Comparison of ENCODE assay signal across 12 cellular contexts in genomic region chr10:102602272-102603045, GRCh38. TPM values are rescaled to one million over a fixed set of nuclear protein-coding genes. Genes with fewer than 3 reads are reported as not detected.
DNase-seq lines count a peak whose midpoint lies in the region; TF ChIP-seq lines count a peak whose summit lies in the region.
"Had no signal": no experiment of that assay in that cellular context is flagged by ENCODE, and none has a peak within 500 bp of the region (broad histone marks: within the 10 kb centered on the region; RNA-seq: fewer than 3 reads in every experiment).

No MANE protein-coding gene starts in this region.

- peaks cover 23% of the 10 kb centered on the region for H3K4me1 Mint-ChIP-seq in dendritic cell treated with granulocyte-macrophage colony-stimulating factor and Interleukin-4, amounts not matched to agents 40 ng/mL and 50 ng/mL, for 4 days (ENCODE audit: low read depth)
- H3K4me1 Mint-ChIP-seq in Calu3 (ENCODE audit: low read depth, unreplicated experiment): peaks cover 26% of the 10 kb centered on the region

- BruUV-seq in Calu3 (replicated peaks; lab: Mats Ljungman, UMichigan): no TSS peak

- TF ChIP-seq CTCF in AG10803 (conservative IDR thresholded peaks at IDR 0.05; ENCODE audit: low read length) (no peak), Calu3 (IDR thresholded peaks at IDR 0.05; ENCODE audit: unreplicated experiment) (no peak)

- H3K36me3 Mint-ChIP-seq in dendritic cell treated with granulocyte-macrophage colony-stimulating factor and Interleukin-4, amounts not matched to agents 40 ng/mL and 50 ng/mL, for 4 days (ENCODE audit: low read depth): peaks cover 100% of the 10 kb centered on the region
- H3K36me3 Mint-ChIP-seq in Calu3 (ENCODE audit: insufficient read depth, unreplicated experiment): no peaks in the 10 kb centered on the region

- H3K4me3 Mint-ChIP-seq in dendritic cell treated with granulocyte-macrophage colony-stimulating factor and Interleukin-4, amounts not matched to agents 40 ng/mL and 50 ng/mL, for 4 days: no peak overlapping the region
- no peak overlapping the region for H3K4me3 Mint-ChIP-seq in Calu3 (ENCODE audit: low read depth, unreplicated experiment)
- H3K4me3 Mint-ChIP-seq: activated T-cell treated with anti-CD3 and anti-CD28 coated beads, Interleukin-2, amount 50 U/mL, for 4 hours had no signal

- H3K4me3 ChIP-seq in AG10803 (ENCODE audit: low read length) (no peak overlapping the region), skin epidermis (no peak overlapping the region)

- peak overlapping the region; percentile 65 for H3K27ac Mint-ChIP-seq in dendritic cell treated with granulocyte-macrophage colony-stimulating factor and Interleukin-4, amounts not matched to agents 40 ng/mL and 50 ng/mL, for 4 days
- no peak overlapping the region for H3K27ac Mint-ChIP-seq in Calu3 (ENCODE audit: unreplicated experiment)

- intact Hi-C loops in dendritic cell treated with granulocyte-macrophage colony-stimulating factor and Interleukin-4, amounts not matched to agents 40 ng/mL and 50 ng/mL, for 4 days (cut with micrococcal nuclease): no loop called here
- intact Hi-C loops in Calu3 (cut with micrococcal nuclease; ENCODE audit: unreplicated experiment): no loop called here

- H3K9me3 Mint-ChIP-seq in dendritic cell treated with granulocyte-macrophage colony-stimulating factor and Interleukin-4, amounts not matched to agents 40 ng/mL and 50 ng/mL, for 4 days: no peaks in the 10 kb centered on the region
- H3K9me3 Mint-ChIP-seq in Calu3 (ENCODE audit: low read depth, unreplicated experiment): no peaks in the 10 kb centered on the region
- H3K9me3 Mint-ChIP-seq: activated T-cell treated with anti-CD3 and anti-CD28 coated beads, Interleukin-2, amount 50 U/mL, for 4 hours had no signal

- peak; percentile 85 for DNase-seq in AG10803 (ENCODE audit: low read depth)
- peak; percentile 47 for DNase-seq in islet precursor cell
- DNase-seq in Calu3: no peak
- DNase-seq in Kasumi-1 (lab: John Stamatoyannopoulos, UW): no peak
- DNase-seq in midbrain (lab: John Stamatoyannopoulos, UW): no peak
- DNase-seq in T1000 (lab: John Stamatoyannopoulos, UW): no peak
- DNase-seq: ACHN; activated T-cell treated with anti-CD3 and anti-CD28 coated beads, Interleukin-2, amount 50 U/mL, for 4 hours; anterior cingulate cortex; SW 1271 had no signal

- no peaks in the 10 kb centered on the region for H3K27me3 Mint-ChIP-seq in dendritic cell treated with granulocyte-macrophage colony-stimulating factor and Interleukin-4, amounts not matched to agents 40 ng/mL and 50 ng/mL, for 4 days
- H3K27me3 Mint-ChIP-seq in Calu3 (ENCODE audit: unreplicated experiment): no peaks in the 10 kb centered on the region

- H3K27ac ChIP-seq in skin epidermis: peak overlapping the region in 16 of 21 experiments; percentile 30 to 91 (median 76)

- CTCF ChIA-PET in Calu3 (lab: Charles Lee): interaction anchor here (0.5 kb wide), 1 partner anchor 1219 kb away, joined by 7 read pairs; no protein-coding TSS in a partner anchor

RNA-seq across cellular contexts. Expression of gene TRIM8, which starts 41.8 kb away (rescaled TPM):
- total RNA-seq in Calu3 (2022): 52.1 and 66.3 TPM in 2 replicates

Comparison
In these comparisons a context has a peak if more than half of its experiments do, and no peak if none do; other contexts are left out.
1. DNase-seq: peak in AG10803 (single experiment) and islet precursor cell (single experiment); none in Calu3 (single experiment), Kasumi-1 (0 of 2), midbrain (single experiment) and T1000 (single experiment).